8 cellular contexts compared by ENCODE assay signal in the genomic region with DNA sequence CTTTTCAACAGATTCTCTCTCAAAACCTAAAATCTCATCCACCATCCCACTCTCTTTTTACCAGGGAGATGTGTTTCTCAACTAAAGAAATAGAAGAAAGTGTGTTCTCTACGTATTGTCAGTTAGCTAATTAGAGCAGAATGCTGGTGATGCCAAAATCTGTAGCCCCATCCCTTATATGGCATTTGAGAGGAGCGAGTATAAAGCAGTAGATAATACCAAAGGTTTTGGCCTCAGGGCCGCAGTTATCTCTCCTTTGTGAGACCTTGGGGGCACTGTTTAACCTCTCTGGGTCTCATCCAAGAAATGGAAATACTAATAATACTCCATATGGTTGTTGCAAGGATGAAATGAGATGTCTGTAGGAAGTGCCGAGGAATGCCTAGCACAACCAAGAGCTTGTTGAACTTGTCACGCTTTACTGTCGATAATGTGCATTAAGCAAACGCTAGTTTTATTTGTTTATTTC. TPM values are rescaled to one million over a fixed set of nuclear protein-coding genes. Genes with fewer than 3 reads are reported as not detected.
A peak's percentile ranks its signal among the peaks of the same experiment; 100 is the strongest.
DNase-seq lines count a peak whose midpoint lies in the region; ATAC-seq and TF ChIP-seq lines count a peak whose summit lies in the region.

No MANE protein-coding gene starts in this region.

- peaks cover 48% of the 10 kb centered on the region for H3K4me1 Mint-ChIP-seq in CD4-positive, alpha-beta T cell (ENCODE audit: low read depth)

- H3K9me3 ChIP-seq in CD4-positive, alpha-beta T cell (ENCODE audit: control insufficient read depth, low read length), result no peaks in the 10 kb centered on the region
- no peaks in the 10 kb centered on the region for H3K9me3 ChIP-seq in Loucy (ENCODE audit: insufficient read depth, low read depth, low read length)
- no peaks in the 10 kb centered on the region for H3K9me3 ChIP-seq in mesodermal cell (ENCODE audit: control insufficient read depth, low read length)

- peak overlapping the region; percentile 85 for H3K27ac ChIP-seq in CD4-positive, alpha-beta T cell (ENCODE audit: low read depth, low read length)
- H3K27ac ChIP-seq in mesodermal cell (ENCODE audit: low read depth, low read length, severe bottlenecking), result peak overlapping the region; percentile 94

- no peaks in the 10 kb centered on the region for H3K9me3 Mint-ChIP-seq in CD4-positive, alpha-beta T cell

- H3K27me3 Mint-ChIP-seq in CD4-positive, alpha-beta T cell, result no peaks in the 10 kb centered on the region

- intact Hi-C loops in CD4-positive, alpha-beta T cell (cut with DNase I, micrococcal nuclease), result loop anchor here (5.0 to 10.0 kb wide), 5 partner anchors 306 to 1226 kb away; a partner anchor contains a TSS

- peak overlapping the region; percentile 95 for H3K27ac Mint-ChIP-seq in CD4-positive, alpha-beta T cell

- peak; percentile 35 for ATAC-seq in CD4-positive, alpha-beta T cell (ENCODE audit: poor library complexity)
- peak; percentile 1 for ATAC-seq in GM21381 (IDR thresholded peaks at IDR 0.05; ENCODE audit: unreplicated experiment)

- DNase-seq in CD4-positive, alpha-beta T cell, result no peak
- DNase-seq in cerebellum (ENCODE audit: low spot score) (peak; percentile 40), COLO829 (ENCODE audit: low spot score) (no peak), SK-N-DZ (ENCODE audit: low spot score) (no peak)
- DNase-seq in activated CD8-positive, alpha-beta memory T cell treated with anti-CD3 and anti-CD28 coated beads for 24 hours, result no peak

- WGBS in mesodermal cell (ENCODE audit: insufficient coverage in 2 of 2), 2 experiments, result 50 to 62% methylated on average over 2 to 4 of the region's 7 CpGs

- peak overlapping the region; percentile 99 for H3K4me3 Mint-ChIP-seq in CD4-positive, alpha-beta T cell

- peaks cover 44% of the 10 kb centered on the region for H3K79me2 ChIP-seq in Loucy (ENCODE audit: insufficient read depth, low read length)

- H3K4me2 ChIP-seq in Loucy (ENCODE audit: low read depth, low read length, poor library complexity, severe bottlenecking), result peak overlapping the region; percentile 94

- H2AFZ ChIP-seq in Loucy (ENCODE audit: low read length), result peak overlapping the region; percentile 93

- H3K27me3 ChIP-seq in CD4-positive, alpha-beta T cell (ENCODE audit: control insufficient read depth, insufficient read depth, low read length), result no peaks in the 10 kb centered on the region
- no peaks in the 10 kb centered on the region for H3K27me3 ChIP-seq in Loucy (ENCODE audit: insufficient read depth, low read length, poor library complexity, severe bottlenecking)

- POLR2A ChIA-PET in CD4-positive, alpha-beta T cell (lab: Charles Lee), result interaction anchor here (1.0 to 3.7 kb wide), 5 partner anchors 10 to 722 kb away, joined by 4 to 41 read pairs (median 11); a partner anchor contains a TSS

- TF ChIP-seq CTCF in CD4-positive, alpha-beta T cell (IDR thresholded peaks at IDR 0.05), result no peak
- TF ChIP-seq CTCF in Loucy (conservative IDR thresholded peaks at IDR 0.05; ENCODE audit: low read length), result no peak

- CTCF ChIA-PET in CD4-positive, alpha-beta T cell (lab: Charles Lee), result interaction anchor here (2.8 to 4.1 kb wide), 2 partner anchors 16 to 147 kb away, joined by 13 to 19 read pairs; a partner anchor contains a TSS

- H4K20me1 ChIP-seq in Loucy (ENCODE audit: insufficient read depth, low read length, poor library complexity, severe bottlenecking), result peaks cover 29% of the 10 kb centered on the region

- no peaks in the 10 kb centered on the region for H3K9me2 ChIP-seq in Loucy (replicated peaks; ENCODE audit: low read depth, low read length)

- peaks cover 39% of the 10 kb centered on the region for H3K4me1 ChIP-seq in Loucy (ENCODE audit: insufficient read depth, low read length, poor library complexity, severe bottlenecking)
- H3K4me1 ChIP-seq in mesodermal cell (ENCODE audit: control insufficient read depth, insufficient read depth, low read length, poor library complexity, severe bottlenecking), result peaks cover 8% of the 10 kb centered on the region

- H3K36me3 ChIP-seq in Loucy (ENCODE audit: insufficient read depth, low read length), result peaks cover 7% of the 10 kb centered on the region; the same call in 1 of the 2 replicates
- peaks cover 24% of the 10 kb centered on the region for H3K36me3 ChIP-seq in mesodermal cell (ENCODE audit: control insufficient read depth, insufficient read depth, low read length)

- H3K4me3 ChIP-seq in Loucy (ENCODE audit: low read length, poor library complexity, severe bottlenecking) (peak overlapping the region; percentile 86), mesodermal cell (ENCODE audit: extremely low read depth, insufficient read depth, low read length, poor library complexity, severe bottlenecking) (peak overlapping the region; percentile 53)

- peak overlapping the region; percentile 75 for H3K9ac ChIP-seq in Loucy (ENCODE audit: low read depth, low read length, poor library complexity, severe bottlenecking)

- peaks cover 45% of the 10 kb centered on the region for H3K36me3 Mint-ChIP-seq in CD4-positive, alpha-beta T cell (ENCODE audit: low read depth)

- H3F3A ChIP-seq in Loucy (ENCODE audit: low read depth), result no peaks in the 10 kb centered on the region

RNA-seq across cellular contexts. Expression of a gene that starts 0.5 kb away (rescaled TPM):
- total RNA-seq in CD4-positive, alpha-beta T cell, result 10 to 100 TPM; 74.3 to 74.9 TPM
- total RNA-seq in cerebellum, result 70.8 TPM
- 79.0 TPM for polyA plus RNA-seq in mesodermal cell (2013, experiment 1 of 2)
- 80.7 TPM for polyA plus RNA-seq in mesodermal cell (2013, experiment 2 of 2)
- 154 and 299 TPM in 2 replicates for polyA plus RNA-seq in SK-N-DZ (2014; cell fraction: cytosol; rRNA removed)
- 118 and 125 TPM in 2 replicates for polyA plus RNA-seq in SK-N-DZ (2014; cell fraction: nucleus; rRNA removed)
